Comparison of ENCODE assay signal across 9 cellular contexts in genomic region chr20:58634818-58635665, GRCh38.
DNase-seq lines count a peak whose midpoint lies in the region; ATAC-seq lines count a peak whose summit lies in the region.
"Had no signal": no experiment of that assay in that cellular context is flagged by ENCODE, and none has a peak within 500 bp of the region (broad histone marks: within the 10 kb centered on the region; RNA-seq: fewer than 3 reads in every experiment).

No MANE protein-coding gene starts in this region.

- ATAC-seq in GM19023 (IDR thresholded peaks at IDR 0.05; ENCODE audit: unreplicated experiment): peak; percentile 45
- ATAC-seq in HG02763 (IDR thresholded peaks at IDR 0.05; ENCODE audit: unreplicated experiment): no peak

- DNase-seq in activated CD4-positive, alpha-beta T cell treated with anti-CD3 and anti-CD28 coated beads, Interleukin-2, amount 50 U/mL, for 4 hours: peak; percentile 54 to 58
- DNase-seq in hepatic stellate cell (ENCODE audit: low spot score): peak; percentile 65
- peak; percentile 39 for DNase-seq in stimulated activated CD8-positive, alpha-beta memory T cell treated with anti-CD3 and anti-CD28 coated beads, Interleukin-4, amount 100 ng/mL, for 24 hours (ENCODE audit: low read depth)
- DNase-seq in glomerular visceral epithelial cell (ENCODE audit: extremely low spot score): no peak
- no peak for DNase-seq in cerebellar cortex (ENCODE audit: low spot score)
- no peak for DNase-seq in NCI-H2029 treated with DMSO at 0.1 percent for 48 hours (lab: John Stamatoyannopoulos, UW)
- DNase-seq: NCI-H2171 had no signal

Comparison
In these comparisons a context has a peak if more than half of its experiments do, and no peak if none do; other contexts are left out.
1. DNase-seq: peak in activated CD4-positive, alpha-beta T cell treated with anti-CD3 and anti-CD28 coated beads, Interleukin-2, amount 50 U/mL, for 4 hours (2 of 2), hepatic stellate cell (single experiment) and stimulated activated CD8-positive, alpha-beta memory T cell treated with anti-CD3 and anti-CD28 coated beads, Interleukin-4, amount 100 ng/mL, for 24 hours (single experiment); none in glomerular visceral epithelial cell (single experiment), cerebellar cortex (single experiment) and NCI-H2029 treated with DMSO at 0.1 percent for 48 hours (single experiment).